Comparison of ENCODE assay signal across 8 cellular contexts in genomic region chr11:16902182-16902581, GRCh38.
DNase-seq lines count a peak whose midpoint lies in the region; ATAC-seq lines count a peak whose summit lies in the region.

No MANE protein-coding gene starts in this region.

- H3K4me3 Mint-ChIP-seq in activated CD4-positive, alpha-beta T cell treated with anti-CD3 and anti-CD28 coated beads for 36 hours: peak overlapping the region; percentile 46

- peaks cover 10% of the 10 kb centered on the region for H3K9me3 Mint-ChIP-seq in activated CD4-positive, alpha-beta T cell treated with anti-CD3 and anti-CD28 coated beads for 36 hours (ENCODE audit: low read depth)

- no peaks in the 10 kb centered on the region for H3K27me3 Mint-ChIP-seq in activated CD4-positive, alpha-beta T cell treated with anti-CD3 and anti-CD28 coated beads for 36 hours

- CTCF ChIA-PET in activated CD4-positive, alpha-beta T cell treated with anti-CD3 and anti-CD28 coated beads for 36 hours (lab: Charles Lee): interaction anchor here (0.6 to 1.6 kb wide), 10 partner anchors 12 to 1503 kb away, joined by 3 to 9 read pairs (median 3); no protein-coding TSS in a partner anchor

- ATAC-seq in activated CD4-positive, alpha-beta T cell treated with anti-CD3 and anti-CD28 coated beads for 36 hours: peak; percentile 78
- ATAC-seq in HG02885 (IDR thresholded peaks at IDR 0.05; ENCODE audit: poor library complexity, unreplicated experiment): peak; percentile 84

- peak overlapping the region; percentile 98 for H3K27ac Mint-ChIP-seq in activated CD4-positive, alpha-beta T cell treated with anti-CD3 and anti-CD28 coated beads for 36 hours

- H3K4me1 Mint-ChIP-seq in activated CD4-positive, alpha-beta T cell treated with anti-CD3 and anti-CD28 coated beads for 36 hours: peaks cover 60% of the 10 kb centered on the region

- POLR2A ChIA-PET in activated CD4-positive, alpha-beta T cell treated with anti-CD3 and anti-CD28 coated beads for 36 hours (lab: Charles Lee): interaction anchor here (0.8 to 1.6 kb wide), 3 partner anchors 10 to 175 kb away, joined by 3 to 4 read pairs (median 3); partner anchors contain the start of gene RPS13

- intact Hi-C loops in activated CD4-positive, alpha-beta T cell treated with anti-CD3 and anti-CD28 coated beads for 36 hours (cut with DNase I, micrococcal nuclease): loop anchor here (1.0 to 5.0 kb wide), 11 partner anchors 38 to 1849 kb away; partner anchors contain the start of genes NUCB2 (in 2 of the 2), C11orf58 (in 1 of the 2) and RPS13 (in 1 of the 2)

- DNase-seq in activated CD4-positive, alpha-beta T cell treated with anti-CD3 and anti-CD28 coated beads for 36 hours: peak; percentile 64
- DNase-seq in activated CD4-positive, alpha-beta T cell treated with anti-CD3 and anti-CD28 coated beads for 1 hour: no peak
- DNase-seq in SW480 (ENCODE audit: low spot score): peak; percentile 92
- DNase-seq in stimulated activated CD4-positive, alpha-beta T cell treated with anti-CD3 and anti-CD28 coated beads, Interleukin-4, amount 100 ng/mL, for 24 hours: peak; percentile 52
- no peak for DNase-seq in NCI-H2171 treated with DMSO at 0.1 percent for 48 hours (lab: John Stamatoyannopoulos, UW)
- no peak for DNase-seq in ecto neural progenitor cell (ENCODE audit: low spot score)
- no peak for DNase-seq in Ammon's horn (ENCODE audit: low spot score)

- peaks cover 18% of the 10 kb centered on the region for H3K36me3 Mint-ChIP-seq in activated CD4-positive, alpha-beta T cell treated with anti-CD3 and anti-CD28 coated beads for 36 hours (ENCODE audit: low read depth)

Comparison
In these comparisons a context has a peak if more than half of its experiments do, and no peak if none do; other contexts are left out.
1. DNase-seq: peak in activated CD4-positive, alpha-beta T cell treated with anti-CD3 and anti-CD28 coated beads for 36 hours (single experiment), SW480 (single experiment) and stimulated activated CD4-positive, alpha-beta T cell treated with anti-CD3 and anti-CD28 coated beads, Interleukin-4, amount 100 ng/mL, for 24 hours (single experiment); none in activated CD4-positive, alpha-beta T cell treated with anti-CD3 and anti-CD28 coated beads for 1 hour (single experiment), NCI-H2171 treated with DMSO at 0.1 percent for 48 hours (single experiment), ecto neural progenitor cell (single experiment) and Ammon's horn (single experiment).